ENCODE assay signal across 15 cellular contexts in genomic region chr15:65940618-65940909, GRCh38.
A peak's percentile ranks its signal among the peaks of the same experiment; 100 is the strongest.
DNase-seq lines count a peak whose midpoint lies in the region; ATAC-seq, FAIRE-seq and TF ChIP-seq lines count a peak whose summit lies in the region.
"Had no signal": no experiment of that assay in that cellular context is flagged by ENCODE, and none has a peak within 500 bp of the region (broad histone marks: within the 10 kb centered on the region; RNA-seq: fewer than 3 reads in every experiment).

No MANE protein-coding gene starts in this region.

- no peaks in the 10 kb centered on the region for H3K9me3 ChIP-seq in psoas muscle
- H3K9me3 ChIP-seq in ovary: no peaks in the 10 kb centered on the region
- H3K9me3 ChIP-seq: body of pancreas had no signal

- TF ChIP-seq EP300 in ovary (IDR thresholded peaks at IDR 0.05): no peak

- no peaks in the 10 kb centered on the region for H3K27me3 ChIP-seq in psoas muscle (ENCODE audit: insufficient read depth in 3 of 3, low read length in 2 of 3)
- H3K27me3 ChIP-seq in ovary: no peaks in the 10 kb centered on the region
- H3K27me3 ChIP-seq: body of pancreas had no signal

- FAIRE-seq in RCC 7860 (lab: Jason Lieb, UNC): no peak

- intact Hi-C loops in psoas muscle (cut with DNase I): no loop called here
- intact Hi-C loops in ovary (cut with DNase I): no loop called here

- H3K4me1 ChIP-seq in psoas muscle (peaks cover 19% of the 10 kb centered on the region), ovary (ENCODE audit: insufficient read depth) (no peaks in the 10 kb centered on the region)
- H3K4me1 ChIP-seq: body of pancreas had no signal

- TF ChIP-seq CTCF in fibroblast of pulmonary artery (IDR thresholded peaks at IDR 0.05; ENCODE audit: low read length, missing control alignments) (no peak), psoas muscle (IDR thresholded peaks at IDR 0.05) (no peak), ovary (IDR thresholded peaks at IDR 0.05) (no peak)

- DNase-seq in H4 (ENCODE audit: low spot score) (peak; percentile 27), RCC 7860 (ENCODE audit: low spot score) (peak; percentile 23), fibroblast of pulmonary artery (ENCODE audit: low read depth) (peak; percentile 16), psoas muscle (no peak), ovary (no peak)
- DNase-seq in stimulated activated CD4-positive, alpha-beta T cell treated with anti-CD3 and anti-CD28 coated beads, Interleukin-2, amount 100 ng/mL, for 24 hours: no peak
- DNase-seq in stimulated activated CD4-positive, alpha-beta T cell treated with anti-CD3 and anti-CD28 coated beads, Interleukin-4, amount 100 ng/mL, for 24 hours: no peak
- DNase-seq: activated CD4-positive, alpha-beta T cell treated with anti-CD3 and anti-CD28 coated beads for 48 hours; endodermal cell; head of caudate nucleus; left colon; natural killer cell; NCI-H1048; T-helper 2 cell had no signal

- TF ChIP-seq POLR2A in ovary (IDR thresholded peaks at IDR 0.05): no peak

- H3K4me3 ChIP-seq in fibroblast of pulmonary artery (replicated peaks; ENCODE audit: low read depth, low read length) (no peak overlapping the region), psoas muscle (no peak overlapping the region), ovary (no peak overlapping the region)
- H3K4me3 ChIP-seq: body of pancreas had no signal

- H3K27ac ChIP-seq in psoas muscle: peak overlapping the region; percentile 50
- H3K27ac ChIP-seq in ovary: no peak overlapping the region
- H3K27ac ChIP-seq: body of pancreas had no signal

- ATAC-seq in psoas muscle: peak; percentile 50 to 73 (median 70)
- ATAC-seq: body of pancreas, natural killer cell had no signal

- H3K36me3 ChIP-seq in psoas muscle (ENCODE audit: insufficient read depth in 1 of 2, low read depth in 1 of 2) (no peaks in the 10 kb centered on the region), ovary (no peaks in the 10 kb centered on the region)

Comparison
In these comparisons a context has a peak if more than half of its experiments do, and no peak if none do; other contexts are left out.
1. DNase-seq: peak in H4 (single experiment), RCC 7860 (single experiment) and fibroblast of pulmonary artery (single experiment); none in psoas muscle (0 of 2), stimulated activated CD4-positive, alpha-beta T cell treated with anti-CD3 and anti-CD28 coated beads, Interleukin-2, amount 100 ng/mL, for 24 hours (0 of 2), stimulated activated CD4-positive, alpha-beta T cell treated with anti-CD3 and anti-CD28 coated beads, Interleukin-4, amount 100 ng/mL, for 24 hours (single experiment) and ovary (0 of 5).